In genomic region chr14:74917646-74918081, GRCh38 we compare ENCODE assay signal across 1 cellular context.
A peak's percentile ranks its signal among the peaks of the same experiment; 100 is the strongest.
TF ChIP-seq lines count a peak whose summit lies in the region.

No MANE protein-coding gene starts in this region.

TF ChIP-seq in Ishikawa, 13 proteins besides CTCF, POLR2A, EP300 and RAD21 (continued from another document):
- TF ChIP-seq MAX (IDR thresholded peaks at IDR 0.05) (peak; percentile 53), NFIC (IDR thresholded peaks at IDR 0.05) (peak; percentile 88), TAF1 (IDR thresholded peaks at IDR 0.05; ENCODE audit: low read depth) (no peak), CEBPB (IDR thresholded peaks at IDR 0.05) (no peak), EGR1 (IDR thresholded peaks at IDR 0.05) (no peak), TEAD4 (IDR thresholded peaks at IDR 0.05) (0 out of 2 replicates have a peak, but pooled peaks have one; percentile 52), CREB1 (IDR thresholded peaks at IDR 0.05; ENCODE audit: low read depth) (no peak), TCF12 (IDR thresholded peaks at IDR 0.05; ENCODE audit: low read depth) (peak; percentile 88), ZBTB7A (IDR thresholded peaks at IDR 0.05; ENCODE audit: low read depth) (0 out of 2 replicates have a peak, but pooled peaks have one; percentile 3), USF1 (IDR thresholded peaks at IDR 0.05) (no peak), YY1 (IDR thresholded peaks at IDR 0.05; ENCODE audit: low read depth) (no peak), FOXM1 (IDR thresholded peaks at IDR 0.05; ENCODE audit: borderline replicate concordance, low read depth) (peak; percentile 57; the same call in 1 of the 2 replicates)
